ENCODE assay signal across 11 cellular contexts in genomic region chr15:78046796-78047341, GRCh38. TPM values are rescaled to one million over a fixed set of nuclear protein-coding genes. Genes with fewer than 3 reads are reported as not detected.
DNase-seq lines count a peak whose midpoint lies in the region; ATAC-seq and TF ChIP-seq lines count a peak whose summit lies in the region.
"Had no signal": no experiment of that assay in that cellular context is flagged by ENCODE, and none has a peak within 500 bp of the region (broad histone marks: within the 10 kb centered on the region; RNA-seq: fewer than 3 reads in every experiment).

No MANE protein-coding gene starts in this region.

- H3K27me3 ChIP-seq in hepatocyte (no peaks in the 10 kb centered on the region), subcutaneous abdominal adipose tissue (ENCODE audit: control insufficient read depth in 5 of 5, insufficient read depth in 4 of 5, low read length in 5 of 5) (no peaks in the 10 kb centered on the region)
- H3K27me3 ChIP-seq: brain microvascular endothelial cell had no signal

- TF ChIP-seq CTCF in activated CD8-positive, alpha-beta T cell treated with anti-CD3 and anti-CD28 coated beads for 36 hours (IDR thresholded peaks at IDR 0.05): no peak
- TF ChIP-seq CTCF in hepatocyte (IDR thresholded peaks at IDR 0.05; ENCODE audit: poor library complexity): no peak
- no peak for TF ChIP-seq CTCF in GM10266 (IDR thresholded peaks at IDR 0.05; ENCODE audit: control insufficient read depth, insufficient read depth, low read depth, missing control alignments)

- CTCF ChIA-PET in activated CD8-positive, alpha-beta T cell treated with anti-CD3 and anti-CD28 coated beads for 36 hours (lab: Charles Lee): interaction anchor here (1.1 to 8.3 kb wide), 4 partner anchors 12 to 63 kb away, joined by 3 to 83 read pairs (median 8); no protein-coding TSS in a partner anchor

- H3K9me3 Mint-ChIP-seq in activated T-cell treated with anti-CD3 and anti-CD28 coated beads, Interleukin-2, amount 50 U/mL, for 24 hours: no peaks in the 10 kb centered on the region
- no peaks in the 10 kb centered on the region for H3K9me3 Mint-ChIP-seq in activated CD8-positive, alpha-beta T cell treated with anti-CD3 and anti-CD28 coated beads for 36 hours

- H3K4me3 ChIP-seq in hepatocyte (no peak overlapping the region), subcutaneous abdominal adipose tissue (ENCODE audit: low read depth in 1 of 5, low read length in 5 of 5) (no peak overlapping the region)

- no peaks in the 10 kb centered on the region for H3K9me3 ChIP-seq in hepatocyte (ENCODE audit: low read depth)
- H3K9me3 ChIP-seq in subcutaneous abdominal adipose tissue (ENCODE audit: control insufficient read depth in 5 of 5, low read length in 5 of 5): no peaks in the 10 kb centered on the region

- no peak overlapping the region for H2AFZ ChIP-seq in hepatocyte

- 76% methylated on average over 5 of the region's 5 CpGs for WGBS in hepatocyte (ENCODE audit: low lambda C conversion rate, missing lambda C conversion rate)

- H3K9me2 ChIP-seq in hepatocyte (replicated peaks; ENCODE audit: insufficient read depth): no peaks in the 10 kb centered on the region

- no peak overlapping the region for H3K9ac ChIP-seq in subcutaneous abdominal adipose tissue (ENCODE audit: low read length in 5 of 5)

- no peak overlapping the region for H3K4me2 ChIP-seq in hepatocyte

- H3K4me1 ChIP-seq in hepatocyte (ENCODE audit: insufficient read depth): peaks cover 69% of the 10 kb centered on the region
- peaks cover 20 to 71% (median 65%) of the 10 kb centered on the region in 5 donors for H3K4me1 ChIP-seq in subcutaneous abdominal adipose tissue (ENCODE audit: control insufficient read depth in 5 of 5, insufficient read depth in 5 of 5, low read length in 5 of 5)

- peaks cover 56% of the 10 kb centered on the region for H3K79me2 ChIP-seq in hepatocyte

- DNase-seq in activated T-cell treated with anti-CD3 and anti-CD28 coated beads, Interleukin-2, amount 50 U/mL, for 24 hours: no peak
- DNase-seq in activated T-cell treated with anti-CD3 and anti-CD28 coated beads, Interleukin-2, amount 50 U/mL, for 1 hour: no peak
- peak; percentile 60 for DNase-seq in activated CD8-positive, alpha-beta T cell treated with anti-CD3 and anti-CD28 coated beads for 36 hours
- DNase-seq in hepatocyte (ENCODE audit: low spot score) (no peak), GM10266 (ENCODE audit: extremely low spot score) (no peak)
- DNase-seq: brain microvascular endothelial cell, glutamatergic neuron had no signal

- intact Hi-C loops in activated CD8-positive, alpha-beta T cell treated with anti-CD3 and anti-CD28 coated beads for 36 hours (cut with micrococcal nuclease): no loop called here

- peaks cover 65% of the 10 kb centered on the region for H3K36me3 Mint-ChIP-seq in activated T-cell treated with anti-CD3 and anti-CD28 coated beads, Interleukin-2, amount 50 U/mL, for 24 hours (ENCODE audit: low read depth)
- H3K36me3 Mint-ChIP-seq in activated CD8-positive, alpha-beta T cell treated with anti-CD3 and anti-CD28 coated beads for 36 hours (ENCODE audit: low read depth): peaks cover 45% of the 10 kb centered on the region

- H3K27me3 Mint-ChIP-seq in activated T-cell treated with anti-CD3 and anti-CD28 coated beads, Interleukin-2, amount 50 U/mL, for 24 hours: no peaks in the 10 kb centered on the region
- no peaks in the 10 kb centered on the region for H3K27me3 Mint-ChIP-seq in activated CD8-positive, alpha-beta T cell treated with anti-CD3 and anti-CD28 coated beads for 36 hours

- peak overlapping the region; percentile 91 for H3K27ac Mint-ChIP-seq in activated T-cell treated with anti-CD3 and anti-CD28 coated beads, Interleukin-2, amount 50 U/mL, for 24 hours
- H3K27ac Mint-ChIP-seq in activated CD8-positive, alpha-beta T cell treated with anti-CD3 and anti-CD28 coated beads for 36 hours: peak overlapping the region; percentile 95

- H4K20me1 ChIP-seq in hepatocyte (ENCODE audit: insufficient read depth, poor library complexity, severe bottlenecking): no peaks in the 10 kb centered on the region

- H3K4me3 Mint-ChIP-seq in activated T-cell treated with anti-CD3 and anti-CD28 coated beads, Interleukin-2, amount 50 U/mL, for 24 hours: peak overlapping the region; percentile 37
- peak overlapping the region; percentile 7 for H3K4me3 Mint-ChIP-seq in activated CD8-positive, alpha-beta T cell treated with anti-CD3 and anti-CD28 coated beads for 36 hours

- H3K27ac ChIP-seq in hepatocyte (peak overlapping the region; percentile 88), subcutaneous abdominal adipose tissue (ENCODE audit: low read depth, low read length) (peak overlapping the region; percentile 97)
- H3K27ac ChIP-seq: brain microvascular endothelial cell had no signal

- POLR2A ChIA-PET in activated CD8-positive, alpha-beta T cell treated with anti-CD3 and anti-CD28 coated beads for 36 hours (lab: Charles Lee): interaction anchor here (1.1 to 2.4 kb wide), 3 partner anchors 10 to 26 kb away, joined by 4 to 5 read pairs (median 5); no protein-coding TSS in a partner anchor

- peak; percentile 35 for ATAC-seq in activated CD8-positive, alpha-beta T cell treated with anti-CD3 and anti-CD28 coated beads for 36 hours
- no peak for ATAC-seq in HG03460 (IDR thresholded peaks at IDR 0.05; ENCODE audit: unreplicated experiment)
- ATAC-seq in HG03139 (IDR thresholded peaks at IDR 0.05; ENCODE audit: unreplicated experiment): no peak

- no peaks in the 10 kb centered on the region for H3K36me3 ChIP-seq in hepatocyte (replicated peaks; ENCODE audit: insufficient read depth, low read depth)
- peaks cover 0 to 32% (median 29%) of the 10 kb centered on the region in 5 donors for H3K36me3 ChIP-seq in subcutaneous abdominal adipose tissue (ENCODE audit: control insufficient read depth in 5 of 5, insufficient read depth in 5 of 5, low read length in 5 of 5)

- H3K4me1 Mint-ChIP-seq in activated T-cell treated with anti-CD3 and anti-CD28 coated beads, Interleukin-2, amount 50 U/mL, for 24 hours (ENCODE audit: low read depth): peaks cover 95% of the 10 kb centered on the region
- peaks cover 96% of the 10 kb centered on the region for H3K4me1 Mint-ChIP-seq in activated CD8-positive, alpha-beta T cell treated with anti-CD3 and anti-CD28 coated beads for 36 hours (ENCODE audit: low read depth)

RNA-seq across cellular contexts. Expression of gene TBC1D2B, which starts 30.6 kb away (rescaled TPM):
- total RNA-seq in activated CD8-positive, alpha-beta T cell treated with anti-CD3 and anti-CD28 coated beads for 36 hours: 10 to 100 TPM; 62.9 to 65.7 TPM
- 33.8 and 38.4 TPM in 2 replicates for total RNA-seq in hepatocyte
- polyA plus RNA-seq in hepatocyte: 24.8 and 29.3 TPM in 2 replicates

RNA-seq across cellular contexts. Expression of gene SH2D7, which starts 45.5 kb away (rescaled TPM):
- total RNA-seq in activated CD8-positive, alpha-beta T cell treated with anti-CD3 and anti-CD28 coated beads for 36 hours: not detected
- total RNA-seq in hepatocyte: not detected in 2 replicates
- polyA plus RNA-seq in hepatocyte: 0.22 TPM in 1 of 2 replicates, not detected in the other
- total RNA-seq: H1 had no signal
- polyA plus RNA-seq: H1 had no signal
